Comparison of ENCODE assay signal across 9 cellular contexts in genomic region chr11:33742249-33742851, GRCh38. TPM values are rescaled to one million over a fixed set of nuclear protein-coding genes. Genes with fewer than 3 reads are reported as not detected.
A peak's percentile ranks its signal among the peaks of the same experiment; 100 is the strongest.
DNase-seq lines count a peak whose midpoint lies in the region; ATAC-seq and TF ChIP-seq lines count a peak whose summit lies in the region.
"Had no signal": no experiment of that assay in that cellular context is flagged by ENCODE, and none has a peak within 500 bp of the region (broad histone marks: within the 10 kb centered on the region; RNA-seq: fewer than 3 reads in every experiment).

No MANE protein-coding gene starts in this region.

- POLR2A ChIA-PET in activated CD4-positive, alpha-beta T cell treated with anti-CD3 and anti-CD28 coated beads for 36 hours (lab: Charles Lee) = interaction anchor here (0.6 kb wide), 1 partner anchor 81 kb away, joined by 4 read pairs; no protein-coding TSS in a partner anchor

- H3K36me3 ChIP-seq in MM.1S (replicated peaks; ENCODE audit: insufficient read depth, low read length) = peaks cover 5% of the 10 kb centered on the region; the same call in 1 of the 2 replicates
- H3K36me3 ChIP-seq in mucosa of descending colon (ENCODE audit: low read depth) = no peaks in the 10 kb centered on the region

- H4K20me1 ChIP-seq in MM.1S (ENCODE audit: insufficient read depth, low read length) = no peaks in the 10 kb centered on the region

- H3K27me3 ChIP-seq in MM.1S (replicated peaks; ENCODE audit: insufficient read depth, low read length) = no peaks in the 10 kb centered on the region

- no peak overlapping the region for H3K27ac ChIP-seq in MM.1S (ENCODE audit: low read length)

- peak; percentile 36 for ATAC-seq in mucosa of descending colon
- no peak for ATAC-seq in stimulated activated naive CD8-positive, alpha-beta T cell treated with anti-CD3 and anti-CD28 coated beads, Interleukin-15, Interleukin-2, amounts not matched to agents 100 U/mL and 50 U/mL, for 24 hours
- no peak for ATAC-seq in activated CD4-positive, alpha-beta T cell treated with anti-CD3 and anti-CD28 coated beads for 36 hours

- peaks cover 5% of the 10 kb centered on the region for H3K27me3 Mint-ChIP-seq in activated CD4-positive, alpha-beta T cell treated with anti-CD3 and anti-CD28 coated beads for 36 hours

- 0 out of 2 replicates have a peak, but pooled peaks cover 3% of the 10 kb centered on the region for H3K4me1 ChIP-seq in MM.1S (ENCODE audit: low read length)
- no peaks in the 10 kb centered on the region for H3K4me1 ChIP-seq in mucosa of descending colon (ENCODE audit: low read depth)

- no peak overlapping the region for H3K4me2 ChIP-seq in MM.1S (ENCODE audit: low read depth, low read length)

- H3F3A ChIP-seq in MM.1S (ENCODE audit: insufficient read depth, low read length) = 0 out of 2 replicates have a peak, but pooled peaks cover 7% of the 10 kb centered on the region

- DNase-seq in GM12865 (ENCODE audit: low read depth) (peak; percentile 42), MM.1S (peak; percentile 48), mucosa of descending colon (no peak), nucleus accumbens (lab: John Stamatoyannopoulos, UW) (no peak), NCI-H226 (no peak)
- peak; percentile 29 for DNase-seq in central memory CD4-positive, alpha-beta T cell
- no peak for DNase-seq in stimulated activated naive CD8-positive, alpha-beta T cell treated with anti-CD3 and anti-CD28 coated beads, Interleukin-15, Interleukin-2, amounts not matched to agents 100 U/mL and 50 U/mL, for 24 hours
- DNase-seq in activated CD4-positive, alpha-beta T cell treated with anti-CD3 and anti-CD28 coated beads for 36 hours = no peak

- intact Hi-C loops in mucosa of descending colon (cut with DNase I, micrococcal nuclease) = loop anchor here (10.0 kb wide), 2 partner anchors 198 to 378 kb away; no protein-coding TSS in a partner anchor
- intact Hi-C loops in activated CD4-positive, alpha-beta T cell treated with anti-CD3 and anti-CD28 coated beads for 36 hours (cut with DNase I, micrococcal nuclease) = loop anchor here (1.0 to 2.0 kb wide), 4 partner anchors 26 to 380 kb away; no protein-coding TSS in a partner anchor

- H3K79me2 ChIP-seq in MM.1S (ENCODE audit: low read length) = no peaks in the 10 kb centered on the region

- H3K9ac ChIP-seq in MM.1S (ENCODE audit: low read length) = no peak overlapping the region

- no peak overlapping the region for H2AFZ ChIP-seq in MM.1S (ENCODE audit: low read length)

- H3K9me3 ChIP-seq in MM.1S (replicated peaks; ENCODE audit: insufficient read depth, low read length) (no peaks in the 10 kb centered on the region), mucosa of descending colon (no peaks in the 10 kb centered on the region)

- TF ChIP-seq CTCF in GM12865 (IDR thresholded peaks at IDR 0.05; ENCODE audit: insufficient read depth, low read depth, low read length, missing control alignments) (no peak), MM.1S (IDR thresholded peaks at IDR 0.05; ENCODE audit: low read length) (peak; percentile 45), mucosa of descending colon (IDR thresholded peaks at IDR 0.05) (no peak)

- CTCF ChIA-PET in activated CD4-positive, alpha-beta T cell treated with anti-CD3 and anti-CD28 coated beads for 36 hours (lab: Charles Lee) = interaction anchor here (0.6 to 2.6 kb wide), 24 partner anchors 11 to 411 kb away, joined by 3 to 66 read pairs (median 4); no protein-coding TSS in a partner anchor

- no peaks in the 10 kb centered on the region for H3K9me3 Mint-ChIP-seq in activated CD4-positive, alpha-beta T cell treated with anti-CD3 and anti-CD28 coated beads for 36 hours (ENCODE audit: low read depth)

- H3K27ac Mint-ChIP-seq in activated CD4-positive, alpha-beta T cell treated with anti-CD3 and anti-CD28 coated beads for 36 hours = no peak overlapping the region

- H3K4me3 ChIP-seq in GM12865 (ENCODE audit: low read depth, low read length) (no peak overlapping the region), MM.1S (ENCODE audit: low read length) (no peak overlapping the region), mucosa of descending colon (no peak overlapping the region)

- no peaks in the 10 kb centered on the region for H3K9me2 ChIP-seq in MM.1S (replicated peaks; ENCODE audit: insufficient read depth, low read length)

- H3K4me3 Mint-ChIP-seq in activated CD4-positive, alpha-beta T cell treated with anti-CD3 and anti-CD28 coated beads for 36 hours = no peak overlapping the region

- no peaks in the 10 kb centered on the region for H3K36me3 Mint-ChIP-seq in activated CD4-positive, alpha-beta T cell treated with anti-CD3 and anti-CD28 coated beads for 36 hours (ENCODE audit: low read depth)

- peaks cover 5% of the 10 kb centered on the region for H3K4me1 Mint-ChIP-seq in activated CD4-positive, alpha-beta T cell treated with anti-CD3 and anti-CD28 coated beads for 36 hours

RNA-seq across cellular contexts. Expression of gene CD59, which starts 6.1 kb away (rescaled TPM):
- total RNA-seq in mucosa of descending colon = 100 to 1,000 TPM; 317 to 382 (median 381) TPM
- total RNA-seq in activated CD4-positive, alpha-beta T cell treated with anti-CD3 and anti-CD28 coated beads for 36 hours = 10 to 100 TPM; 58.2 to 60.0 TPM

RNA-seq across cellular contexts. Expression of gene FBXO3, which starts 32.0 kb away (rescaled TPM):
- 10 to 100 TPM; 27.3 to 36.0 (median 34.5) TPM for total RNA-seq in mucosa of descending colon
- total RNA-seq in activated CD4-positive, alpha-beta T cell treated with anti-CD3 and anti-CD28 coated beads for 36 hours = 10 to 100 TPM; 11.4 to 12.2 TPM

RNA-seq across cellular contexts. Expression of gene C11orf91, which starts 41.7 kb away (rescaled TPM):
- under 1 TPM; 0.51 to 0.70 (median 0.58) TPM for total RNA-seq in mucosa of descending colon
- not detected for total RNA-seq in activated CD4-positive, alpha-beta T cell treated with anti-CD3 and anti-CD28 coated beads for 36 hours
- total RNA-seq: mononuclear cell had no signal

Comparison
In these comparisons a context has a peak if more than half of its experiments do, and no peak if none do; other contexts are left out.
1. DNase-seq: peak in GM12865 (single experiment), MM.1S (single experiment) and central memory CD4-positive, alpha-beta T cell (single experiment); none in mucosa of descending colon (0 of 3), nucleus accumbens (0 of 56), stimulated activated naive CD8-positive, alpha-beta T cell treated with anti-CD3 and anti-CD28 coated beads, Interleukin-15, Interleukin-2, amounts not matched to agents 100 U/mL and 50 U/mL, for 24 hours (single experiment), activated CD4-positive, alpha-beta T cell treated with anti-CD3 and anti-CD28 coated beads for 36 hours (single experiment) and NCI-H226 (single experiment).
2. RNA of gene CD59, which starts 6.1 kb away (total RNA-seq): 317 to 382 TPM in mucosa of descending colon; 58.2 to 60.0 TPM in activated CD4-positive, alpha-beta T cell treated with anti-CD3 and anti-CD28 coated beads for 36 hours; every median in the first group is over 4 times any median in the second.